27 cellular contexts compared by ENCODE assay signal in genomic region chr19:48507911-48508439, GRCh38. TPM values are rescaled to one million over a fixed set of nuclear protein-coding genes. Genes with fewer than 3 reads are reported as not detected.
"Had no signal": no experiment of that assay in that cellular context is flagged by ENCODE, and none has a peak within 500 bp of the region (broad histone marks: within the 10 kb centered on the region; RNA-seq: fewer than 3 reads in every experiment).

No MANE protein-coding gene starts in this region.

- H3K27ac Mint-ChIP-seq: stimulated activated memory B cell treated with anti-CD40 and anti-IgM and Interleukin-4, amounts not matched to agents 10 μg/mL and 1 μg/mL and 100 μg/mL, for 72 hours had no signal

- H3K36me3 Mint-ChIP-seq: immature natural killer cell; stimulated activated memory B cell treated with anti-CD40 and anti-IgM and Interleukin-4, amounts not matched to agents 10 μg/mL and 1 μg/mL and 100 μg/mL, for 72 hours had no signal

- FAIRE-seq: frontal cortex, small intestine had no signal

- H3K4me3 Mint-ChIP-seq: immature natural killer cell; stimulated activated memory B cell treated with anti-CD40 and anti-IgM and Interleukin-4, amounts not matched to agents 10 μg/mL and 1 μg/mL and 100 μg/mL, for 72 hours had no signal

- ATAC-seq: body of pancreas; left lobe of liver; lower lobe of right lung; mucosa of descending colon; sciatic nerve; stimulated activated memory B cell treated with anti-CD40 and anti-IgM and Interleukin-4, amounts not matched to agents 10 μg/mL and 1 μg/mL and 100 μg/mL, for 72 hours had no signal

- DNase-seq: activated CD4-positive, alpha-beta T cell treated with anti-CD3 and anti-CD28 coated beads for 1 hour; activated CD4-positive, alpha-beta T cell treated with anti-CD3 and anti-CD28 coated beads, Interleukin-2, amount 50 U/mL, for 4 hours; activated CD8-positive, alpha-beta memory T cell treated with anti-CD3 and anti-CD28 coated beads for 24 hours; activated CD8-positive, alpha-beta memory T cell treated with anti-CD3 and anti-CD28 coated beads, Interleukin-2, amount 50 U/mL, for 4 hours; activated effector memory CD4-positive, alpha-beta T cell treated with Interleukin-2 at 50 U/mL for 16 hours; activated naive CD4-positive, alpha-beta T cell treated with anti-CD3 and anti-CD28 coated beads, Interleukin-2, amount 50 U/mL, for 16 hours; activated T-cell treated with anti-CD3 and anti-CD28 coated beads, Interleukin-2, amount 50 U/mL, for 48 hours; anterior cingulate cortex; body of pancreas; caudate nucleus; dorsolateral prefrontal cortex; glutamatergic neuron; immature natural killer cell; lower lobe of right lung; mesendoderm; mucosa of descending colon; small intestine; stimulated activated CD4-positive, alpha-beta T cell treated with anti-CD3 and anti-CD28 coated beads, Interleukin-15, amount 100 ng/mL, for 24 hours; T-helper 1 cell; T-helper 9 cell; testis; trophoblast cell had no signal

- H3K9me3 Mint-ChIP-seq: immature natural killer cell; stimulated activated memory B cell treated with anti-CD40 and anti-IgM and Interleukin-4, amounts not matched to agents 10 μg/mL and 1 μg/mL and 100 μg/mL, for 72 hours had no signal

RNA-seq across cellular contexts. Expression of gene SULT2B1, which starts 44.0 kb away (rescaled TPM):
- total RNA-seq: hepatocyte, left lobe of liver, sciatic nerve had no signal
